ENCODE assay signal across 8 cellular contexts in genomic region chr13:26184791-26185250, GRCh38. TPM values are rescaled to one million over a fixed set of nuclear protein-coding genes. Genes with fewer than 3 reads are reported as not detected.
DNase-seq lines count a peak whose midpoint lies in the region; ATAC-seq and TF ChIP-seq lines count a peak whose summit lies in the region.

No MANE protein-coding gene starts in this region.

- H3K36me3 Mint-ChIP-seq in natural killer cell: no peaks in the 10 kb centered on the region

- no peak overlapping the region for H3K4me3 ChIP-seq in NT2/D1 (ENCODE audit: insufficient read length, low read depth)
- no peak overlapping the region for H3K4me3 ChIP-seq in epithelial cell of proximal tubule (ENCODE audit: low read depth, low read length)

- H3K9me3 Mint-ChIP-seq in natural killer cell: no peaks in the 10 kb centered on the region

- H3K27ac Mint-ChIP-seq in natural killer cell: no peak overlapping the region

- no peaks in the 10 kb centered on the region for H3K27me3 Mint-ChIP-seq in natural killer cell (ENCODE audit: low read depth in 2 of 2)

- intact Hi-C loops in Right ventricle myocardium inferior (cut with DNase I) (loop anchor here (1.0 to 5.0 kb wide), 3 partner anchors 37 to 514 kb away; partner anchors contain the start of gene RNF6), cardiac septum (cut with DNase I) (loop anchor here (2.0 to 10.0 kb wide), 3 partner anchors 70 to 512 kb away; partner anchors contain the start of gene CDK8), natural killer cell (cut with micrococcal nuclease) (loop anchor here (1.0 kb wide), 1 partner anchor 513 kb away; no protein-coding TSS in a partner anchor)

- no peaks in the 10 kb centered on the region for H3K27me3 ChIP-seq in NT2/D1 (ENCODE audit: insufficient read depth, insufficient read length)

- peak overlapping the region; percentile 75 for H3K4me3 Mint-ChIP-seq in natural killer cell

- peaks cover 9 to 22% of the 10 kb centered on the region in 2 donors for H3K4me1 Mint-ChIP-seq in natural killer cell

- no peaks in the 10 kb centered on the region for H3K4me1 ChIP-seq in NT2/D1 (ENCODE audit: insufficient read depth, insufficient read length)

- TF ChIP-seq CTCF in epithelial cell of proximal tubule (conservative IDR thresholded peaks at IDR 0.05; ENCODE audit: low read depth, low read length): peak; percentile 96
- TF ChIP-seq CTCF in natural killer cell (IDR thresholded peaks at IDR 0.05): peak; percentile 88

- DNase-seq in Right ventricle myocardium inferior (ENCODE audit: missing footprints): no peak
- no peak for DNase-seq in cardiac septum (ENCODE audit: low spot score)
- peak; percentile 95 for DNase-seq in HT-29 (ENCODE audit: low spot score)
- DNase-seq in NT2/D1 (ENCODE audit: low read depth, low spot score): peak; percentile 27
- DNase-seq in activated CD8-positive, alpha-beta memory T cell treated with anti-CD3 and anti-CD28 coated beads, Interleukin-2, amount 50 U/mL, for 24 hours (ENCODE audit: extremely low read depth): peak; percentile 21
- peak; percentile 9 for DNase-seq in epithelial cell of proximal tubule (ENCODE audit: low read depth)
- DNase-seq in natural killer cell: peak; percentile 45
- peak; percentile 74 for DNase-seq in stimulated activated naive CD8-positive, alpha-beta T cell treated with anti-CD3 and anti-CD28 coated beads, Interleukin-15, Interleukin-2, amounts not matched to agents 100 U/mL and 50 U/mL, for 24 hours

- H3K9ac ChIP-seq in NT2/D1 (ENCODE audit: insufficient read length, low read depth): no peak overlapping the region

- H3K36me3 ChIP-seq in NT2/D1 (ENCODE audit: insufficient read depth, insufficient read length, low read length): no peaks in the 10 kb centered on the region

- ATAC-seq in Right ventricle myocardium inferior: peak; percentile 42
- peak; percentile 44 to 56 (median 48) for ATAC-seq in natural killer cell
- peak; percentile 26 for ATAC-seq in stimulated activated naive CD8-positive, alpha-beta T cell treated with anti-CD3 and anti-CD28 coated beads, Interleukin-15, Interleukin-2, amounts not matched to agents 100 U/mL and 50 U/mL, for 24 hours

- no peaks in the 10 kb centered on the region for H3K9me3 ChIP-seq in NT2/D1 (ENCODE audit: insufficient read depth, low read length)

RNA-seq across cellular contexts. Expression of gene RNF6, which starts 37.3 kb away (rescaled TPM):
- total RNA-seq in Right ventricle myocardium inferior: 19.7 TPM
- total RNA-seq in cardiac septum: 29.6 TPM
- 50.3 and 55.6 TPM in 2 replicates for total RNA-seq in HT-29 (2014; rRNA removed; shearing (Covaris generic))
- total RNA-seq in epithelial cell of proximal tubule: 19.7 and 24.1 TPM in 2 replicates
- 10 to 100 TPM; 49.8 to 62.3 (median 52.6) TPM for total RNA-seq in natural killer cell

Comparison
In these comparisons a context has a peak if more than half of its experiments do, and no peak if none do; other contexts are left out.
1. DNase-seq: peak in HT-29 (single experiment), NT2/D1 (single experiment), activated CD8-positive, alpha-beta memory T cell treated with anti-CD3 and anti-CD28 coated beads, Interleukin-2, amount 50 U/mL, for 24 hours (single experiment), epithelial cell of proximal tubule (single experiment), natural killer cell (single experiment) and stimulated activated naive CD8-positive, alpha-beta T cell treated with anti-CD3 and anti-CD28 coated beads, Interleukin-15, Interleukin-2, amounts not matched to agents 100 U/mL and 50 U/mL, for 24 hours (single experiment); none in Right ventricle myocardium inferior (single experiment) and cardiac septum (single experiment).
2. Peak in every context shown above with its lines, with median percentiles within 50 percentile points of each other: ATAC-seq.